8 cellular contexts compared by ENCODE assay signal in the genomic region with DNA sequence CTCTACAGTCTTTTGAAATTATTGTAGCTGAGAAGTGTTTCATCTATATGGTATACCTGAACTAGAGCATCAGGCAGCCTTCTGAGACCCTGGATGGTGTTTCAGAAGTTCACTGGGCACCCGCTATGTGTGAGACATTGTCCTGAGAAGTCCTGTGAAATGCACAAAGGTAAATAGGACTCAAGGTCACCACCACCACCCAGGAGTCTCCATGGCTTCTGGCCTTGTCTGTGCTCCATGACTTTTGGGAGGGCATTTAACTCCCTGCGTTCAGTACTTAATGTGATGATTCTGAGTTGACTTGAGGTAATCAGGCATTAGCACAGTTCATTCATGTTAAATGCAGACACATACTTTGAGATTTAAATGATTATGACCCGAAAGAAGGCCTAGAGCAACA. TPM values are rescaled to one million over a fixed set of nuclear protein-coding genes. Genes with fewer than 3 reads are reported as not detected.
DNase-seq lines count a peak whose midpoint lies in the region; ATAC-seq and TF ChIP-seq lines count a peak whose summit lies in the region.

No MANE protein-coding gene starts in this region.

- H3K4me1 ChIP-seq in H9 (ENCODE audit: insufficient read depth, low read length) (peaks cover 2% of the 10 kb centered on the region; the same call in 1 of the 2 replicates), hepatocyte (ENCODE audit: insufficient read depth) (peaks cover 13% of the 10 kb centered on the region)

- peaks cover 8% of the 10 kb centered on the region for H3K23me2 ChIP-seq in H9 (ENCODE audit: insufficient read length, low read depth, low read length, poor library complexity, severe bottlenecking)

- no peak overlapping the region for H3T11ph ChIP-seq in H9 (ENCODE audit: low read length)

- peaks cover 2% of the 10 kb centered on the region for H3K79me1 ChIP-seq in H9 (ENCODE audit: insufficient read depth, low read depth, low read length, poor library complexity, severe bottlenecking)

- peak overlapping the region; percentile 82 for H3K4me3 ChIP-seq in hepatocyte
- H3K4me3 ChIP-seq in skin epidermis, result peak overlapping the region; percentile 53 to 92 (median 74)

- H3K56ac ChIP-seq in H9 (ENCODE audit: insufficient read length, low read depth, low read length), result no peak overlapping the region

- no peak overlapping the region for H2BK12ac ChIP-seq in H9 (ENCODE audit: insufficient read length, low read depth, low read length)

- H3K27ac ChIP-seq in H9 (ENCODE audit: insufficient read length, low read depth, low read length), result no peak overlapping the region
- peak overlapping the region; percentile 95 for H3K27ac ChIP-seq in hepatocyte
- peak overlapping the region in 6 of 21 experiments; percentile 55 to 89 (median 80) for H3K27ac ChIP-seq in skin epidermis

- H2BK15ac ChIP-seq in H9 (ENCODE audit: low read depth, low read length), result no peak overlapping the region

- H2AFZ ChIP-seq in H9 (ENCODE audit: low read length) (no peak overlapping the region), hepatocyte (no peak overlapping the region)

- no peaks in the 10 kb centered on the region for H3K9me3 ChIP-seq in H9 (ENCODE audit: control insufficient read depth, low read depth, low read length)
- no peaks in the 10 kb centered on the region for H3K9me3 ChIP-seq in hepatocyte (ENCODE audit: low read depth)

- no peak for ATAC-seq in activated CD8-positive, alpha-beta T cell treated with anti-CD3 and anti-CD28 coated beads, Interleukin-2, amount 10 ng/mL, durations not matched to agents 7 days and 5 days
- ATAC-seq in HG02970 (IDR thresholded peaks at IDR 0.05; ENCODE audit: low FRiP score, unreplicated experiment) (no peak), GM21529 (IDR thresholded peaks at IDR 0.05; ENCODE audit: unreplicated experiment) (no peak), GM21825 (IDR thresholded peaks at IDR 0.05; ENCODE audit: unreplicated experiment) (no peak)

- POLR2A ChIA-PET in activated CD8-positive, alpha-beta T cell treated with anti-CD3 and anti-CD28 coated beads, Interleukin-2, amount 10 ng/mL, durations not matched to agents 7 days and 5 days (lab: Charles Lee), result interaction anchor here (0.9 to 1.0 kb wide), 2 partner anchors 20 to 23 kb away, joined by 3 to 4 read pairs; no protein-coding TSS in a partner anchor

- no peaks in the 10 kb centered on the region for H3K9me2 ChIP-seq in hepatocyte (replicated peaks; ENCODE audit: insufficient read depth)

- H3K9me3 Mint-ChIP-seq in H9, result no peaks in the 10 kb centered on the region; a peak in 1 of 5 replicates
- H3K9me3 Mint-ChIP-seq in activated CD8-positive, alpha-beta T cell treated with anti-CD3 and anti-CD28 coated beads, Interleukin-2, amount 10 ng/mL, durations not matched to agents 7 days and 5 days (ENCODE audit: insufficient read depth), result no peaks in the 10 kb centered on the region

- DNase-seq in H9 (no peak), hepatocyte (ENCODE audit: low spot score) (no peak), NCI-H1694 (lab: John Stamatoyannopoulos, UW) (no peak)
- no peak for DNase-seq in activated CD8-positive, alpha-beta T cell treated with anti-CD3 and anti-CD28 coated beads, Interleukin-2, amount 10 ng/mL, durations not matched to agents 7 days and 5 days

- no peak overlapping the region for H3K23ac ChIP-seq in H9 (ENCODE audit: insufficient read length, low read depth, low read length)

- H3K9ac ChIP-seq in H9 (ENCODE audit: extremely low read depth, insufficient read length, low read length), result no peak overlapping the region

- no peak overlapping the region for H2AK5ac ChIP-seq in H9 (ENCODE audit: insufficient read length, low read length)

- no CpG with 5 or more reads among the region's 3 CpGs for whole genome bisulfite sequencing in H9 (ENCODE audit: extremely low coverage, insufficient read length, low lambda C conversion rate)
- WGBS in hepatocyte (ENCODE audit: low lambda C conversion rate, missing lambda C conversion rate), result 66% methylated on average over 3 of the region's 3 CpGs

- H4K91ac ChIP-seq in H9 (ENCODE audit: insufficient read length, low read depth, low read length), result no peak overlapping the region

- peak overlapping the region; percentile 85 to 87 for H3K4me3 Mint-ChIP-seq in H9
- H3K4me3 Mint-ChIP-seq in activated CD8-positive, alpha-beta T cell treated with anti-CD3 and anti-CD28 coated beads, Interleukin-2, amount 10 ng/mL, durations not matched to agents 7 days and 5 days, result peak overlapping the region; percentile 92

- H3K27me3 Mint-ChIP-seq in H9 (ENCODE audit: low read depth), result peaks cover 2% of the 10 kb centered on the region
- peaks cover 7% of the 10 kb centered on the region for H3K27me3 Mint-ChIP-seq in activated CD8-positive, alpha-beta T cell treated with anti-CD3 and anti-CD28 coated beads, Interleukin-2, amount 10 ng/mL, durations not matched to agents 7 days and 5 days (ENCODE audit: low read depth)

- CTCF ChIA-PET in activated CD8-positive, alpha-beta T cell treated with anti-CD3 and anti-CD28 coated beads, Interleukin-2, amount 10 ng/mL, durations not matched to agents 7 days and 5 days (lab: Charles Lee), result interaction anchor here (0.9 to 1.4 kb wide), 4 partner anchors 11 to 75 kb away, joined by 3 to 7 read pairs (median 3); no protein-coding TSS in a partner anchor

- H3K4me2 ChIP-seq in H9 (ENCODE audit: insufficient read depth, insufficient read length, low read length) (peak overlapping the region; percentile 65), hepatocyte (peak overlapping the region; percentile 94)

- no peak overlapping the region for H2BK5ac ChIP-seq in H9 (ENCODE audit: insufficient read length, low read length)

- H3K79me2 ChIP-seq in H9 (ENCODE audit: insufficient read depth, low read length), result no peaks in the 10 kb centered on the region
- peaks cover 55% of the 10 kb centered on the region for H3K79me2 ChIP-seq in hepatocyte

- no peaks in the 10 kb centered on the region; a peak in 1 of 7 replicates for H3K36me3 Mint-ChIP-seq in H9 (ENCODE audit: insufficient read depth in 1 of 3, low read depth in 3 of 3)
- H3K36me3 Mint-ChIP-seq in activated CD8-positive, alpha-beta T cell treated with anti-CD3 and anti-CD28 coated beads, Interleukin-2, amount 10 ng/mL, durations not matched to agents 7 days and 5 days (ENCODE audit: low read depth), result peaks cover 4% of the 10 kb centered on the region

- H3K36me3 ChIP-seq in hepatocyte (replicated peaks; ENCODE audit: insufficient read depth, low read depth), result no peaks in the 10 kb centered on the region

- H3K27me3 ChIP-seq in H9 (ENCODE audit: insufficient read depth, low read length) (no peaks in the 10 kb centered on the region), hepatocyte (no peaks in the 10 kb centered on the region)

- no peak overlapping the region for H4K5ac ChIP-seq in H9 (ENCODE audit: insufficient read length, low read depth, low read length)

- H3K18ac ChIP-seq in H9 (ENCODE audit: insufficient read length, low read depth, low read length), result no peak overlapping the region

- TF ChIP-seq CTCF in H9 (conservative IDR thresholded peaks at IDR 0.05), result no peak
- TF ChIP-seq CTCF in hepatocyte (IDR thresholded peaks at IDR 0.05; ENCODE audit: poor library complexity), result no peak

- peak overlapping the region in 2 of 3 experiments; percentile 55 to 77; a peak in 2 of 7 replicates for H3K27ac Mint-ChIP-seq in H9
- H3K27ac Mint-ChIP-seq in activated CD8-positive, alpha-beta T cell treated with anti-CD3 and anti-CD28 coated beads, Interleukin-2, amount 10 ng/mL, durations not matched to agents 7 days and 5 days, result peak overlapping the region; percentile 83

- no peak overlapping the region for H3K14ac ChIP-seq in H9 (ENCODE audit: insufficient read depth, low read length)

- H4K20me1 ChIP-seq in H9 (ENCODE audit: control insufficient read depth, insufficient read depth, insufficient read length), result no peaks in the 10 kb centered on the region
- peaks cover 23% of the 10 kb centered on the region for H4K20me1 ChIP-seq in hepatocyte (ENCODE audit: insufficient read depth, poor library complexity, severe bottlenecking)

- no peak overlapping the region for H2BK120ac ChIP-seq in H9 (ENCODE audit: low read depth, low read length, poor library complexity, severe bottlenecking)

- H2BK20ac ChIP-seq in H9 (ENCODE audit: low read depth, low read length, poor library complexity, severe bottlenecking), result no peak overlapping the region

- no peak overlapping the region for H3K4ac ChIP-seq in H9 (ENCODE audit: low read depth, low read length)

- H4K8ac ChIP-seq in H9 (replicated peaks; ENCODE audit: insufficient read length, low read depth, low read length), result no peak overlapping the region

- H3K4me1 Mint-ChIP-seq in H9, result peaks cover 16% of the 10 kb centered on the region in 2 experiments
- peaks cover 31% of the 10 kb centered on the region for H3K4me1 Mint-ChIP-seq in activated CD8-positive, alpha-beta T cell treated with anti-CD3 and anti-CD28 coated beads, Interleukin-2, amount 10 ng/mL, durations not matched to agents 7 days and 5 days (ENCODE audit: low read depth)

RNA-seq across cellular contexts. Expression of gene MLYCD, which starts 1.1 kb away (rescaled TPM):
- total RNA-seq in H9 (2021), result 6.8 and 7.1 TPM in 2 replicates
- total RNA-seq in activated CD8-positive, alpha-beta T cell treated with anti-CD3 and anti-CD28 coated beads, Interleukin-2, amount 10 ng/mL, durations not matched to agents 7 days and 5 days, result 1 to 10 TPM; 4.2 to 4.3 TPM
- total RNA-seq in hepatocyte, result 5.5 and 6.3 TPM in 2 replicates
- polyA plus RNA-seq in hepatocyte, result 9.0 and 10.1 TPM in 2 replicates

RNA-seq across cellular contexts. Expression of gene OSGIN1, which starts 53.1 kb away (rescaled TPM):
- total RNA-seq in H9 (2021) (0.48 and 0.63 TPM in 2 replicates), hepatocyte (1.9 and 3.3 TPM in 2 replicates)
- under 1 TPM; 0.24 to 0.26 TPM for total RNA-seq in activated CD8-positive, alpha-beta T cell treated with anti-CD3 and anti-CD28 coated beads, Interleukin-2, amount 10 ng/mL, durations not matched to agents 7 days and 5 days
- polyA plus RNA-seq in hepatocyte, result 6.0 and 10.0 TPM in 2 replicates
